Comparison of ENCODE assay signal across 4 cellular contexts in the genomic region with DNA sequence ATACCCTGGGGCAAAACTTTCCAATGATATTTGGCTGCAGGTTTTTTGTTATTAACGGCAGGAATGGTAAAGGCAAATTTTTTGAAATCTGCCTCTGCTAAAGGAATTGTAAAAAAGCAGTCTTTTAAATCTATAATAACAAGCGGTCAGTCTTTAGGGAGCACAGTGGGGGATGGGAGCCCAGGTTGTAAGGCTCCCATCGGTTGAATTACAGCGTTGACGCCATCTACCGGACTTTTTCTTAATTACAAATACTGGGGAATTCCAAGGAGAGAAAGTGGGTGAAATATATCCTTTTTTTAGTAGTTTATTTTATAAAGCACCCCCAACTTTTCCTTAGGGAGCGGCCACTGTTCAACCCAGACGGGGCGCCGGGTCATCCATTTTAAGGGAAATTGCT. TPM values are rescaled to one million over a fixed set of nuclear protein-coding genes. Genes with fewer than 3 reads are reported as not detected.
"Had no signal": no experiment of that assay in that cellular context is flagged by ENCODE, and none has a peak within 500 bp of the region (broad histone marks: within the 10 kb centered on the region; RNA-seq: fewer than 3 reads in every experiment).

No MANE protein-coding gene starts in this region.

RNA-seq across cellular contexts. Expression of gene C4B, which starts 7.5 kb away (rescaled TPM):
- polyA plus RNA-seq: IgD-negative memory B cell had no signal

RNA-seq across cellular contexts. Expression of gene CYP21A2, which starts 16.1 kb away (rescaled TPM):
- total RNA-seq: GM23248, H9, HT1080 had no signal
- polyA plus RNA-seq: GM23248, IgD-negative memory B cell had no signal

RNA-seq across cellular contexts. Expression of gene C4A, which starts 40.2 kb away (rescaled TPM):
- total RNA-seq: HT1080 had no signal
